In genomic region chr7:134089446-134089845, GRCh38 we compare ENCODE assay signal across 32 cellular contexts. TPM values are rescaled to one million over a fixed set of nuclear protein-coding genes. Genes with fewer than 3 reads are reported as not detected.
DNase-seq lines count a peak whose midpoint lies in the region; ATAC-seq and TF ChIP-seq lines count a peak whose summit lies in the region.
"Had no signal": no experiment of that assay in that cellular context is flagged by ENCODE, and none has a peak within 500 bp of the region (broad histone marks: within the 10 kb centered on the region; RNA-seq: fewer than 3 reads in every experiment).

No MANE protein-coding gene starts in this region.

- dilution Hi-C loops in mammary epithelial cell (cut with HindIII; ENCODE audit: low sequenced_read_pairs), result no loop called here

- BruUV-seq in MCF 10A (replicated peaks; lab: Mats Ljungman, UMichigan) (no TSS peak), mammary epithelial cell (replicated peaks; lab: Mats Ljungman, UMichigan) (no TSS peak)

- no peak overlapping the region for H3K27ac Mint-ChIP-seq in MCF 10A (ENCODE audit: low read depth, unreplicated experiment)
- H3K27ac Mint-ChIP-seq in neural progenitor cell, result no peak overlapping the region
- H3K27ac Mint-ChIP-seq in effector memory CD8-positive, alpha-beta T cell, result no peak overlapping the region
- no peak overlapping the region for H3K27ac Mint-ChIP-seq in activated naive CD4-positive, alpha-beta T cell treated with anti-CD3 and anti-CD28 coated beads, Interleukin-2, amount 10 ng/mL, durations not matched to agents 7 days and 5 days
- H3K27ac Mint-ChIP-seq: activated CD4-positive, alpha-beta memory T cell treated with anti-CD3 and anti-CD28 coated beads for 36 hours; activated naive CD8-positive, alpha-beta T cell treated with anti-CD3 and anti-CD28 coated beads, Interleukin-2, amount 50 U/mL, for 24 hours; activated T-cell treated with anti-CD3 and anti-CD28 coated beads, Interleukin-2, amount 50 U/mL, for 72 hours; nephron; stimulated activated effector memory CD8-positive, alpha-beta T cell treated with anti-CD3 and anti-CD28 coated beads, Interleukin-12 subunit alpha, Interleukin-12 subunit beta, amount 100 ng/mL, for 72 hours had no signal

- TF ChIP-seq CTCF in MCF 10A (IDR thresholded peaks at IDR 0.05; ENCODE audit: unreplicated experiment), result no peak
- no peak for TF ChIP-seq CTCF in mammary epithelial cell (conservative IDR thresholded peaks at IDR 0.05 in 1 of 2, IDR thresholded peaks at IDR 0.05 in 1 of 2; ENCODE audit: extremely low read depth in 1 of 2, insufficient read depth in 1 of 2, low read depth in 1 of 2, low read length in 2 of 2)
- TF ChIP-seq CTCF in neural progenitor cell (IDR thresholded peaks at IDR 0.05), result no peak

- H3K9ac ChIP-seq in mammary epithelial cell (ENCODE audit: insufficient read depth, low read length) (no peak overlapping the region), adipocyte (ENCODE audit: low read length) (no peak overlapping the region), neural progenitor cell (no peak overlapping the region)

- H3K9me3 Mint-ChIP-seq in MCF 10A (ENCODE audit: unreplicated experiment) (peaks cover 19% of the 10 kb centered on the region), neural progenitor cell (peaks cover 48% of the 10 kb centered on the region)
- H3K9me3 Mint-ChIP-seq in effector memory CD8-positive, alpha-beta T cell, result peaks cover 3 to 9% of the 10 kb centered on the region in 2 donors
- peaks cover 36% of the 10 kb centered on the region for H3K9me3 Mint-ChIP-seq in activated naive CD4-positive, alpha-beta T cell treated with anti-CD3 and anti-CD28 coated beads, Interleukin-2, amount 10 ng/mL, durations not matched to agents 7 days and 5 days

- H3K27me3 ChIP-seq in mammary epithelial cell (ENCODE audit: insufficient read depth, low read length), result no peaks in the 10 kb centered on the region
- no peaks in the 10 kb centered on the region for H3K27me3 ChIP-seq in adipocyte (replicated peaks; ENCODE audit: control insufficient read depth, insufficient read depth, low read length)
- no peaks in the 10 kb centered on the region for H3K27me3 ChIP-seq in neural progenitor cell
- H3K27me3 ChIP-seq: esophagus muscularis mucosa, foreskin keratinocyte, heart left ventricle had no signal

- POLR2A ChIA-PET in MCF 10A (lab: Yijun Ruan, JAX), result no interaction called here

- no peak overlapping the region for H3K27ac ChIP-seq in mammary epithelial cell (ENCODE audit: insufficient read depth, low read depth, low read length)
- no peak overlapping the region for H3K27ac ChIP-seq in neural progenitor cell
- H3K27ac ChIP-seq: esophagus muscularis mucosa, foreskin keratinocyte, heart left ventricle, lower lobe of right lung had no signal

- H3K79me2 ChIP-seq in mammary epithelial cell (ENCODE audit: insufficient read depth, low read length), result no peaks in the 10 kb centered on the region
- no peaks in the 10 kb centered on the region for H3K79me2 ChIP-seq in neural progenitor cell (ENCODE audit: low read depth)

- DNase-seq in MCF 10A (ENCODE audit: unreplicated experiment) (peak; percentile 24), mammary epithelial cell (no peak), LHCN-M2 (ENCODE audit: low read depth) (peak; percentile 36), adipocyte (ENCODE audit: low read depth) (no peak), neural progenitor cell (ENCODE audit: low spot score) (peak; percentile 23)
- DNase-seq in effector memory CD8-positive, alpha-beta T cell, result no peak
- DNase-seq in activated naive CD4-positive, alpha-beta T cell treated with anti-CD3 and anti-CD28 coated beads, Interleukin-2, amount 10 ng/mL, durations not matched to agents 7 days and 5 days, result no peak
- DNase-seq: activated CD4-positive, alpha-beta memory T cell treated with anti-CD3 and anti-CD28 coated beads for 36 hours; activated CD4-positive, alpha-beta T cell treated with anti-CD3 and anti-CD28 coated beads for 1 hour; activated naive CD8-positive, alpha-beta T cell treated with anti-CD3 and anti-CD28 coated beads, Interleukin-2, amount 50 U/mL, for 24 hours; activated T-cell treated with anti-CD3 and anti-CD28 coated beads, Interleukin-2, amount 50 U/mL, for 72 hours; cortex of kidney; DMS79; GDM1; heart left ventricle; KG1; lower lobe of right lung; mucosa of descending colon; NCI-H1436; NCI-H446; NCI-H774; Right ventricle myocardium superior; stimulated activated CD4-positive, alpha-beta T cell treated with anti-CD3 and anti-CD28 coated beads, Interleukin-15, amount 100 ng/mL, for 24 hours; stimulated activated CD4-positive, alpha-beta T cell treated with anti-CD3 and anti-CD28 coated beads, Interleukin-4, amount 100 ng/mL, for 4 hours; trophoblast cell had no signal

- H3K27me3 Mint-ChIP-seq in MCF 10A (ENCODE audit: insufficient read depth, unreplicated experiment) (peaks cover 10% of the 10 kb centered on the region), neural progenitor cell (ENCODE audit: insufficient read depth, low read depth) (peaks cover 1% of the 10 kb centered on the region)
- peaks cover 0 to 9% of the 10 kb centered on the region in 2 donors for H3K27me3 Mint-ChIP-seq in effector memory CD8-positive, alpha-beta T cell
- H3K27me3 Mint-ChIP-seq in activated naive CD4-positive, alpha-beta T cell treated with anti-CD3 and anti-CD28 coated beads, Interleukin-2, amount 10 ng/mL, durations not matched to agents 7 days and 5 days, result no peaks in the 10 kb centered on the region
- H3K27me3 Mint-ChIP-seq: activated CD4-positive, alpha-beta memory T cell treated with anti-CD3 and anti-CD28 coated beads for 36 hours; activated naive CD8-positive, alpha-beta T cell treated with anti-CD3 and anti-CD28 coated beads, Interleukin-2, amount 50 U/mL, for 24 hours had no signal

- no peak for ATAC-seq in effector memory CD8-positive, alpha-beta T cell (replicated peaks)
- ATAC-seq in HG02852 (IDR thresholded peaks at IDR 0.05; ENCODE audit: unreplicated experiment), result no peak
- ATAC-seq: activated naive CD8-positive, alpha-beta T cell treated with anti-CD3 and anti-CD28 coated beads, Interleukin-2, amount 50 U/mL, for 24 hours; activated T-cell treated with anti-CD3 and anti-CD28 coated beads, Interleukin-2, amount 50 U/mL, for 72 hours; foreskin keratinocyte; heart left ventricle; lower lobe of right lung; mucosa of descending colon; stimulated activated effector memory CD8-positive, alpha-beta T cell treated with anti-CD3 and anti-CD28 coated beads, Interleukin-12 subunit alpha, Interleukin-12 subunit beta, amount 100 ng/mL, for 72 hours had no signal

- no peaks in the 10 kb centered on the region for H3K4me1 ChIP-seq in mammary epithelial cell (ENCODE audit: insufficient read depth, low read length)
- H3K4me1 ChIP-seq in adipocyte (ENCODE audit: control insufficient read depth, insufficient read depth, low read length), result peaks cover 13% of the 10 kb centered on the region
- no peaks in the 10 kb centered on the region for H3K4me1 ChIP-seq in neural progenitor cell
- H3K4me1 ChIP-seq: esophagus muscularis mucosa, foreskin keratinocyte had no signal

- H3K36me3 ChIP-seq in mammary epithelial cell (ENCODE audit: insufficient read depth, low read length) (no peaks in the 10 kb centered on the region), adipocyte (ENCODE audit: control insufficient read depth, insufficient read depth, low read length, severe bottlenecking) (no peaks in the 10 kb centered on the region), neural progenitor cell (peaks cover 6% of the 10 kb centered on the region)
- H3K36me3 ChIP-seq: esophagus muscularis mucosa, heart left ventricle, lower lobe of right lung had no signal

- no peak overlapping the region for H2AFZ ChIP-seq in mammary epithelial cell (ENCODE audit: low read depth, low read length)
- no peak overlapping the region for H2AFZ ChIP-seq in neural progenitor cell (replicated peaks)

- H3K4me3 ChIP-seq in mammary epithelial cell (replicated peaks in 1 of 3; ENCODE audit: insufficient read depth in 1 of 3, low read depth in 2 of 3, low read length in 3 of 3) (no peak overlapping the region), adipocyte (ENCODE audit: low read length) (peak overlapping the region; percentile 15), neural progenitor cell (no peak overlapping the region)
- H3K4me3 ChIP-seq: esophagus muscularis mucosa, heart left ventricle, lower lobe of right lung, mucosa of descending colon had no signal

- H4K20me1 ChIP-seq in mammary epithelial cell (ENCODE audit: insufficient read depth, low read length) (no peaks in the 10 kb centered on the region), neural progenitor cell (ENCODE audit: low read depth) (no peaks in the 10 kb centered on the region)

- H3K4me3 Mint-ChIP-seq in MCF 10A (ENCODE audit: unreplicated experiment), result no peak overlapping the region
- no peak overlapping the region for H3K4me3 Mint-ChIP-seq in neural progenitor cell
- no peak overlapping the region for H3K4me3 Mint-ChIP-seq in effector memory CD8-positive, alpha-beta T cell
- no peak overlapping the region for H3K4me3 Mint-ChIP-seq in activated naive CD4-positive, alpha-beta T cell treated with anti-CD3 and anti-CD28 coated beads, Interleukin-2, amount 10 ng/mL, durations not matched to agents 7 days and 5 days
- H3K4me3 Mint-ChIP-seq: activated CD4-positive, alpha-beta memory T cell treated with anti-CD3 and anti-CD28 coated beads for 36 hours; activated naive CD8-positive, alpha-beta T cell treated with anti-CD3 and anti-CD28 coated beads, Interleukin-2, amount 50 U/mL, for 24 hours; activated T-cell treated with anti-CD3 and anti-CD28 coated beads, Interleukin-2, amount 50 U/mL, for 72 hours; nephron; stimulated activated effector memory CD8-positive, alpha-beta T cell treated with anti-CD3 and anti-CD28 coated beads, Interleukin-12 subunit alpha, Interleukin-12 subunit beta, amount 100 ng/mL, for 72 hours had no signal

- H3F3A ChIP-seq in neural progenitor cell (ENCODE audit: low read depth), result peaks cover 3% of the 10 kb centered on the region

- WGBS in mammary epithelial cell (ENCODE audit: low coverage, missing lambda C conversion rate), result 55% methylated on average over 4 of the region's 4 CpGs

- in situ Hi-C loops in mammary epithelial cell (cut with MboI; ENCODE audit: low sequenced_read_pairs in 2 of 2), result no loop called here

- H3K4me2 ChIP-seq in mammary epithelial cell (ENCODE audit: insufficient read depth, low read depth, low read length), result no peak overlapping the region
- H3K4me2 ChIP-seq in neural progenitor cell, result no peak overlapping the region

- intact Hi-C loops in MCF 10A (cut with micrococcal nuclease), result no loop called here
- intact Hi-C loops in mammary epithelial cell (cut with micrococcal nuclease), result no loop called here

- H3K4me1 Mint-ChIP-seq in MCF 10A (ENCODE audit: insufficient read depth, unreplicated experiment), result no peaks in the 10 kb centered on the region
- no peaks in the 10 kb centered on the region for H3K4me1 Mint-ChIP-seq in neural progenitor cell
- no peaks in the 10 kb centered on the region for H3K4me1 Mint-ChIP-seq in effector memory CD8-positive, alpha-beta T cell (ENCODE audit: low read depth in 2 of 2)
- no peaks in the 10 kb centered on the region for H3K4me1 Mint-ChIP-seq in activated naive CD4-positive, alpha-beta T cell treated with anti-CD3 and anti-CD28 coated beads, Interleukin-2, amount 10 ng/mL, durations not matched to agents 7 days and 5 days
- H3K4me1 Mint-ChIP-seq: activated naive CD8-positive, alpha-beta T cell treated with anti-CD3 and anti-CD28 coated beads, Interleukin-2, amount 50 U/mL, for 24 hours; nephron; stimulated activated effector memory CD8-positive, alpha-beta T cell treated with anti-CD3 and anti-CD28 coated beads, Interleukin-12 subunit alpha, Interleukin-12 subunit beta, amount 100 ng/mL, for 72 hours had no signal

- H3K9me3 ChIP-seq in mammary epithelial cell (replicated peaks; ENCODE audit: insufficient read depth, low read length), result peaks cover 11% of the 10 kb centered on the region
- peaks cover 25% of the 10 kb centered on the region for H3K9me3 ChIP-seq in adipocyte (ENCODE audit: control insufficient read depth, low read length)
- H3K9me3 ChIP-seq in neural progenitor cell (ENCODE audit: low read depth), result peaks cover 29% of the 10 kb centered on the region

- H3K36me3 Mint-ChIP-seq in MCF 10A (ENCODE audit: insufficient read depth, unreplicated experiment) (no peaks in the 10 kb centered on the region), neural progenitor cell (peaks cover 2% of the 10 kb centered on the region)
- H3K36me3 Mint-ChIP-seq in effector memory CD8-positive, alpha-beta T cell (ENCODE audit: insufficient read depth), result no peaks in the 10 kb centered on the region
- H3K36me3 Mint-ChIP-seq in activated naive CD4-positive, alpha-beta T cell treated with anti-CD3 and anti-CD28 coated beads, Interleukin-2, amount 10 ng/mL, durations not matched to agents 7 days and 5 days, result no peaks in the 10 kb centered on the region
- H3K36me3 Mint-ChIP-seq: stimulated activated effector memory CD8-positive, alpha-beta T cell treated with anti-CD3 and anti-CD28 coated beads, Interleukin-12 subunit alpha, Interleukin-12 subunit beta, amount 100 ng/mL, for 72 hours had no signal

- CTCF ChIA-PET in MCF 10A (lab: Yijun Ruan, JAX), result interaction anchor here (0.6 kb wide), 1 partner anchor 38 kb away, joined by 4 read pairs; no protein-coding TSS in a partner anchor
- CTCF ChIA-PET in mammary epithelial cell (lab: Charles Lee; ENCODE audit: low non-redundant PET), result no interaction called here
- CTCF ChIA-PET in activated naive CD4-positive, alpha-beta T cell treated with anti-CD3 and anti-CD28 coated beads, Interleukin-2, amount 10 ng/mL, durations not matched to agents 7 days and 5 days (lab: Charles Lee), result no interaction called here

RNA-seq across cellular contexts. Expression of gene LRGUK, which starts 37.7 kb away (rescaled TPM):
- total RNA-seq in MCF 10A (2022), result 0.19 and 0.29 TPM in 2 replicates
- under 1 TPM; 0.17 to 0.21 TPM for total RNA-seq in mammary epithelial cell
- 0.05 TPM for polyA plus RNA-seq in mammary epithelial cell
- polyA minus RNA-seq in mammary epithelial cell, result not detected
- total RNA-seq in LHCN-M2 (2014; rRNA removed), result 0.23 and 0.83 TPM in 2 replicates
- 0.11 TPM for polyA plus RNA-seq in LHCN-M2 (2012)
- total RNA-seq in neural progenitor cell (ENCODE audit: low replicate concordance), result 1.1 and 1.4 TPM in 2 replicates
- total RNA-seq: HT-29 had no signal
- polyA plus RNA-seq: BJ had no signal

Comparison
In these comparisons a context has a peak if more than half of its experiments do, and no peak if none do; other contexts are left out.
1. DNase-seq: peak in MCF 10A (single experiment), LHCN-M2 (single experiment) and neural progenitor cell (single experiment); none in mammary epithelial cell (single experiment), adipocyte (single experiment), effector memory CD8-positive, alpha-beta T cell (0 of 3) and activated naive CD4-positive, alpha-beta T cell treated with anti-CD3 and anti-CD28 coated beads, Interleukin-2, amount 10 ng/mL, durations not matched to agents 7 days and 5 days (single experiment).